8 cellular contexts compared by ENCODE assay signal in the genomic region with DNA sequence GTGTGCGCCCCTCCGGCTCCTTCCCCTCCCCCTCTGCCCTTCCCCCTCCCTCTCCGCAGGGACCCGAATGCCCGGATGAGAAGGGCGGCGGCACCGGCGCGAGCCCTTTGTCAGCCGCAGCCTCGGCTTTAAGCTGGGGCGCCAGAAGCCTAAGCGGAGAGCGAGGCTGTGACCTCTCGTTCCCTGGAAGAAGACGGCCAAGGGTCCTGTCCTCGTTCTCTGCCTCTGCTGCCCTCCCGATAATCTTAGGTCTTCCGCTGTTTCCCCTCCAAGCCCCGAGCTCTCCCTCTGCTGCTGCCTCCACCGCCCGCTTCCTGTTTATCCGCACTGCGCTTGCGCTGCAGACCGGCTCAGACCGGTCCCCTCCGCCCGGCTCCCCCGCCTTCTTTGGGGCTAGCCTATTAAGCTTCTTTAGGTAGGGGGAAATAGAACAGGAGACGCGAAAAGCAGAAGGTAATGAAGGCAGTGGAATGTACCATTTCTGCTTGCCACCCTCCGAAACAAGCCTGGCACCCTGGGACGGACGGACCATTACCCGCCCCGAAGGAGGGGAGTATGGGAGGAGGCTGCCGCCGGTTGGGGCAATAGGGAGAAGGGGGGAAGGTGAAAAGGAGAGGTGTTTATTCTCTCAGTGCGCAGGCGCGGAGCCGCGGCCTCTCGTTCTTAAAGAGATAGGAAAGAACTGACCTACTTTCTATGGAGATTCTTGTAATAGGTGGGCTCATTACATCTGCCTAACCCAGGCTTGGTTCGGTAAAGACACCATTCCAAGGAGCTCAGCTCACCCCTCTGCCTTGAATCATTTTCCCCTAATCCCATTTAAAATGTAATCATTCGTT. TPM values are rescaled to one million over a fixed set of nuclear protein-coding genes. Genes with fewer than 3 reads are reported as not detected.
DNase-seq lines count a peak whose midpoint lies in the region; ATAC-seq, FAIRE-seq and TF ChIP-seq lines count a peak whose summit lies in the region.

A gene (minus strand): TSS at position 326 of the 839 bp plus-strand sequence. CDS start 422 bp downstream, outside the sequence.

- H3K27ac ChIP-seq in adrenal gland = peak within 1 kb of the TSS; percentile 31 to 96 (median 90)
- peak within 1 kb of the TSS; percentile 84 for H3K27ac ChIP-seq in trophoblast cell (ENCODE audit: low read depth, low read length)
- peak within 1 kb of the TSS; percentile 96 to 99 (median 98) for H3K27ac ChIP-seq in transverse colon

- no peak within 1 kb of the TSS for H3K23ac ChIP-seq in trophoblast cell (ENCODE audit: low read length)

- no peaks in the 10 kb centered on the region for H3K36me3 ChIP-seq in adrenal gland (replicated peaks in 1 of 2)
- H3K36me3 ChIP-seq in trophoblast cell (ENCODE audit: control insufficient read depth in 1 of 2, insufficient read depth in 2 of 2, low read length in 2 of 2) = no peaks in the 10 kb centered on the region
- peaks cover 0 to 1% (median 0%) of the 10 kb centered on the region in 4 donors for H3K36me3 ChIP-seq in transverse colon

- H3K4ac ChIP-seq in trophoblast cell (ENCODE audit: low read depth, low read length) = peak within 1 kb of the TSS; percentile 99

- H4K91ac ChIP-seq in trophoblast cell (ENCODE audit: low read depth, low read length) = peak within 1 kb of the TSS; percentile 79

- H2BK5ac ChIP-seq in trophoblast cell (ENCODE audit: low read depth, low read length, poor library complexity) = peak within 1 kb of the TSS; percentile 90

- peaks cover 21% of the 10 kb centered on the region for H3K79me2 ChIP-seq in trophoblast cell (ENCODE audit: control insufficient read depth, insufficient read depth, low read length, poor library complexity)

- TF ChIP-seq EP300 in transverse colon (IDR thresholded peaks at IDR 0.05; ENCODE audit: low read depth) = peak; percentile 37

- peak within 1 kb of the TSS; percentile 74 for H2BK120ac ChIP-seq in trophoblast cell (ENCODE audit: insufficient read depth, low read length, poor library complexity)

- FAIRE-seq in GM12892 (lab: Jason Lieb, UNC) = peak; percentile 97

- peak within 1 kb of the TSS; percentile 77 for H3K4me2 ChIP-seq in trophoblast cell (ENCODE audit: low read length)

- H3K9ac ChIP-seq in trophoblast cell (ENCODE audit: low read length) = peak within 1 kb of the TSS; percentile 98

- peak within 1 kb of the TSS; percentile 45 for H4K12ac ChIP-seq in trophoblast cell (ENCODE audit: low read depth, low read length)

- peaks cover 25 to 35% of the 10 kb centered on the region in 2 donors for H3K4me1 ChIP-seq in adrenal gland (replicated peaks in 1 of 2)
- peaks cover 5 to 7% of the 10 kb centered on the region in 2 experiments for H3K4me1 ChIP-seq in trophoblast cell (ENCODE audit: control insufficient read depth in 1 of 2, insufficient read depth in 2 of 2, low read length in 2 of 2)
- H3K4me1 ChIP-seq in transverse colon = peaks cover 2 to 41% (median 36%) of the 10 kb centered on the region in 4 donors

- peak; percentile 79 for ATAC-seq in HG02852 (IDR thresholded peaks at IDR 0.05; ENCODE audit: unreplicated experiment)

- peak within 1 kb of the TSS; percentile 88 for H3K14ac ChIP-seq in trophoblast cell (ENCODE audit: low read length)

- H2AK5ac ChIP-seq in trophoblast cell (ENCODE audit: low read length) = peak within 1 kb of the TSS; percentile 94

- DNase-seq in GM12892 (ENCODE audit: insufficient read length) (peak; percentile 92), NCI-H146 (lab: John Stamatoyannopoulos, UW) (peak; percentile 99), T-helper 1 cell (peak; percentile 97 to 100 (median 98)), adrenal gland (peak; percentile 98 to 100 (median 99)), cardiac septum (ENCODE audit: low spot score) (peak; percentile 99), trophoblast cell (peak; percentile 98), transverse colon (peak; percentile 98)

- no peak within 1 kb of the TSS for H2BK12ac ChIP-seq in trophoblast cell (ENCODE audit: low read length)

- peak within 1 kb of the TSS; percentile 38 to 94 (median 75) for H3K4me3 ChIP-seq in adrenal gland
- peak within 1 kb of the TSS; percentile 95 for H3K4me3 ChIP-seq in trophoblast cell (ENCODE audit: low read depth, low read length)
- H3K4me3 ChIP-seq in transverse colon = peak within 1 kb of the TSS; percentile 86 to 98 (median 91)

- WGBS in adrenal gland, 4 donors = 0 to 4% (median 0%) methylated on average over 20 to 48 of the region's 48 CpGs
- WGBS in trophoblast cell (ENCODE audit: extremely low coverage, insufficient coverage, insufficient read length) = no CpG with 5 or more reads among the region's 48 CpGs
- WGBS in transverse colon (ENCODE audit: low coverage in 1 of 2), 2 donors = 0 to 2% methylated on average over 8 to 48 of the region's 48 CpGs

- TF ChIP-seq POLR2A in GM12892 (IDR thresholded peaks at IDR 0.05; ENCODE audit: low read depth, low read length) (peak; percentile 95), adrenal gland (IDR thresholded peaks at IDR 0.05) (peak; percentile 83 to 98), transverse colon (IDR thresholded peaks at IDR 0.05) (peak; percentile 97)

- TF ChIP-seq CTCF in adrenal gland (IDR thresholded peaks at IDR 0.05) (no peak), transverse colon (IDR thresholded peaks at IDR 0.05) (no peak)

- H3K9me3 ChIP-seq in adrenal gland (replicated peaks in 1 of 3) = no peaks in the 10 kb centered on the region
- no peaks in the 10 kb centered on the region for H3K9me3 ChIP-seq in trophoblast cell (ENCODE audit: insufficient read depth, low read depth, low read length)
- no peaks in the 10 kb centered on the region for H3K9me3 ChIP-seq in transverse colon

- no peaks in the 10 kb centered on the region for H3K27me3 ChIP-seq in adrenal gland
- no peaks in the 10 kb centered on the region for H3K27me3 ChIP-seq in trophoblast cell (ENCODE audit: insufficient read depth, low read length)
- H3K27me3 ChIP-seq in transverse colon = no peaks in the 10 kb centered on the region

- H3K79me1 ChIP-seq in trophoblast cell (ENCODE audit: low read length) = peaks cover 14% of the 10 kb centered on the region

- peak within 1 kb of the TSS; percentile 90 for H2AFZ ChIP-seq in trophoblast cell (ENCODE audit: insufficient read depth, low read length, poor library complexity)

- peak within 1 kb of the TSS; percentile 93 for H3K18ac ChIP-seq in trophoblast cell (ENCODE audit: low read length)

- intact Hi-C loops in adrenal gland (cut with DNase I) = loop anchor here in 1 of 2 donors (10.0 kb wide), 1 partner anchor 884 kb away; no protein-coding TSS in a partner anchor
- intact Hi-C loops in cardiac septum (cut with DNase I) = loop anchor here (2.0 kb wide), 1 partner anchor 36 kb away; a partner anchor contains a TSS
- intact Hi-C loops in transverse colon (cut with DNase I; ENCODE audit: low total_unique reads) = no loop called here

- in situ Hi-C loops in transverse colon (cut with MboI; ENCODE audit: low pct_ligation_motif_present in 1 of 4, low pct_unique_long_range_greater_than_20kb in 1 of 4, low sequenced_read_pairs in 3 of 4) = no loop called here

- peak within 1 kb of the TSS; percentile 82 for H4K8ac ChIP-seq in trophoblast cell (ENCODE audit: low read depth, low read length)

RNA-seq across cellular contexts. Expression of the gene that starts here (rescaled TPM):
- polyA plus RNA-seq in GM12892 (2012; ENCODE audit: missing spikeins) = 118 TPM
- total RNA-seq in adrenal gland = 100 to 1,000 TPM in 1 of 8 donors, 10 to 100 TPM in 7; 32.8 to 102 (median 72.0) TPM
- 10 to 100 TPM; 55.4 to 81.2 (median 65.5) TPM for polyA plus RNA-seq in adrenal gland
- total RNA-seq in cardiac septum = 77.6 TPM
- polyA plus RNA-seq in trophoblast cell (2013) = 46.3 and 48.3 TPM in 2 replicates
- 100 to 1,000 TPM; 114 to 608 (median 172) TPM for total RNA-seq in transverse colon

Comparison
In these comparisons a context has a peak if more than half of its experiments do, and no peak if none do; other contexts are left out.
1. Peak in every context shown above with its lines: DNase-seq, ATAC-seq, H3K4me3 ChIP-seq and H3K27ac ChIP-seq.